1 cellular context compared by ENCODE assay signal in genomic region chr10:101774589-101775272, GRCh38.
TF ChIP-seq lines count a peak whose summit lies in the region.

No MANE protein-coding gene starts in this region.

TF ChIP-seq in neural cell, 6 proteins besides CTCF, POLR2A, EP300 and RAD21:
- TF ChIP-seq TAF1 (IDR thresholded peaks at IDR 0.05; ENCODE audit: low read depth) (no peak), REST (IDR thresholded peaks at IDR 0.05; ENCODE audit: borderline replicate concordance) (no peak), EZH2 (IDR thresholded peaks at IDR 0.05; ENCODE audit: borderline replicate concordance, insufficient read depth, low read length, poor library complexity, severe bottlenecking) (no peak), POLR2AphosphoS5 (IDR thresholded peaks at IDR 0.05) (no peak), MXI1 (conservative IDR thresholded peaks at IDR 0.05; ENCODE audit: poor library complexity, severe bottlenecking) (no peak), SMC3 (conservative IDR thresholded peaks at IDR 0.05; ENCODE audit: poor library complexity) (no peak)
TF ChIP-seq in neural cell: peak in this region for 0.
